Comparison of ENCODE assay signal across 18 cellular contexts in the genomic region with DNA sequence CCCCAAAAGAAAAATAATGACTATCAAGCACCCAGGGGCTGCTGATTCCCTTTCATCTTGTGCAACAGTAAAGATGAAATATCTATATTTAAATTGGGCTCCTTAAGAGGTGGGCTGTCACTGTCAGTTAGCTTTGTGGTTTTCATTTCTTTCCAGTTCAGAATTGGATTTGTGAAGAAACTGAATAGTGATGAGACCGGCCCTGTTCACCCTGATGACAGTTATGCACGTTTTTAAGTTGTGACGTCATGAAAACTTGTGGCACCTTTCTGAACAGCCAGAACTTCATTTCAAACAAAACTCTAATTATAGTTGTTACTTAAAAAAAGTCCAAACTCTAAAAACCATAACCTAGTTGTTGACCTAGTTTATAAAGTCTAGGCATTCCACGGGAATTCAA.
"Had no signal": no experiment of that assay in that cellular context is flagged by ENCODE, and none has a peak within 500 bp of the region (broad histone marks: within the 10 kb centered on the region; RNA-seq: fewer than 3 reads in every experiment).

No MANE protein-coding gene starts in this region.

- H3K9me3 Mint-ChIP-seq: activated T-cell treated with anti-CD3 and anti-CD28 coated beads, Interleukin-2, amount 50 U/mL, for 4 hours; brain; endodermal cell; neural crest cell; T-helper 2 cell treated with Interferon-gamma antibody and Interleukin-4, amounts not matched to agents 5 μg/mL and 100 μg/mL, for 36 hours had no signal

- H3K27me3 Mint-ChIP-seq: activated CD4-positive, alpha-beta memory T cell treated with anti-CD3 and anti-CD28 coated beads, Interleukin-2, amount 10 ng/mL, durations not matched to agents 7 days and 5 days; activated naive CD8-positive, alpha-beta T cell; stimulated activated naive CD8-positive, alpha-beta T cell treated with anti-CD3 and anti-CD28 coated beads, Interleukin-15, Interleukin-2, amounts not matched to agents 100 ng/mL and 50 ng/mL, for 24 hours had no signal

- H3K36me3 Mint-ChIP-seq: brain, WTC11 had no signal

- H3K27ac Mint-ChIP-seq: activated CD4-positive, alpha-beta memory T cell treated with anti-CD3 and anti-CD28 coated beads, Interleukin-2, amount 10 ng/mL, durations not matched to agents 7 days and 5 days; brain; endodermal cell; WTC11 had no signal

- H3K4me3 Mint-ChIP-seq: activated CD4-positive, alpha-beta memory T cell treated with anti-CD3 and anti-CD28 coated beads, Interleukin-2, amount 10 ng/mL, durations not matched to agents 7 days and 5 days; activated naive CD8-positive, alpha-beta T cell; activated T-cell treated with anti-CD3 and anti-CD28 coated beads, Interleukin-2, amount 50 U/mL, for 4 hours; brain; endodermal cell; neural crest cell; stimulated activated naive CD8-positive, alpha-beta T cell treated with anti-CD3 and anti-CD28 coated beads, Interleukin-15, Interleukin-2, amounts not matched to agents 100 ng/mL and 50 ng/mL, for 24 hours; T-helper 2 cell treated with Interferon-gamma antibody and Interleukin-4, amounts not matched to agents 5 μg/mL and 100 μg/mL, for 36 hours; WTC11 had no signal

- H3K4me1 Mint-ChIP-seq: neural crest cell had no signal

- DNase-seq: activated CD4-positive, alpha-beta memory T cell treated with anti-CD3 and anti-CD28 coated beads, Interleukin-2, amount 10 ng/mL, durations not matched to agents 7 days and 5 days; activated CD4-positive, alpha-beta T cell treated with anti-CD3 and anti-CD28 coated beads for 4 hours; activated gamma-delta T cell; activated T-cell treated with anti-CD3 and anti-CD28 coated beads, Interleukin-2, amount 50 U/mL, for 4 hours; caudate nucleus; foreskin fibroblast; left ventricle myocardium superior; retina; stimulated activated CD8-positive, alpha-beta memory T cell treated with anti-CD3 and anti-CD28 coated beads, Interleukin-4, amount 100 ng/mL, for 48 hours; trophoblast cell had no signal

- ATAC-seq: left ventricle myocardium superior, WTC11 had no signal

- H3K27ac ChIP-seq: epithelial cell of prostate had no signal
